ENCODE assay signal across 1 cellular context in genomic region chr7:193538-194256, GRCh38.
A peak's percentile ranks its signal among the peaks of the same experiment; 100 is the strongest.
TF ChIP-seq lines count a peak whose summit lies in the region.

No MANE protein-coding gene starts in this region.

TF ChIP-seq in HepG2, 621 proteins besides CTCF, POLR2A, EP300 and RAD21 (continued from another document and continues in another):
- TF ChIP-seq TCF7 (IDR thresholded peaks at IDR 0.05; ENCODE audit: low read depth) (no peak), ZNF530 (CRISPR knock-in tag; IDR thresholded peaks at IDR 0.05; ENCODE audit: low read depth) (no peak), DNMT3B (CRISPR knock-in tag; conservative IDR thresholded peaks at IDR 0.05) (no peak), ZNF460 (CRISPR knock-in tag; IDR thresholded peaks at IDR 0.05; ENCODE audit: borderline replicate concordance) (no peak), REPIN1 (CRISPR knock-in tag; IDR thresholded peaks at IDR 0.05; ENCODE audit: borderline replicate concordance, low read depth) (no peak), ZNF276 (CRISPR knock-in tag; IDR thresholded peaks at IDR 0.05; ENCODE audit: low read depth) (no peak), JUNB (CRISPR knock-in tag; IDR thresholded peaks at IDR 0.05; ENCODE audit: borderline replicate concordance) (no peak), ZNF430 (CRISPR knock-in tag; IDR thresholded peaks at IDR 0.05) (peak; percentile 72; the same call in 1 of the 2 replicates), HIVEP1 (CRISPR knock-in tag; IDR thresholded peaks at IDR 0.05) (no peak), ZNF367 (CRISPR knock-in tag; IDR thresholded peaks at IDR 0.05; ENCODE audit: borderline replicate concordance) (no peak), ZNF512 (CRISPR knock-in tag; IDR thresholded peaks at IDR 0.05) (no peak), ZNF784 (CRISPR knock-in tag; IDR thresholded peaks at IDR 0.05; ENCODE audit: borderline replicate concordance) (no peak), CBX2 (IDR thresholded peaks at IDR 0.05; ENCODE audit: low read depth, low read length) (no peak), CBX2 (CRISPR knock-in tag; IDR thresholded peaks at IDR 0.05; ENCODE audit: low read depth) (no peak), RORA (CRISPR knock-in tag; IDR thresholded peaks at IDR 0.05) (no peak), MAF1 (CRISPR knock-in tag; IDR thresholded peaks at IDR 0.05; ENCODE audit: borderline replicate concordance) (no peak), ZNF20 (CRISPR knock-in tag; IDR thresholded peaks at IDR 0.05) (no peak), ZNF333 (CRISPR knock-in tag; IDR thresholded peaks at IDR 0.05; ENCODE audit: borderline replicate concordance) (peak; percentile 65; the same call in 1 of the 2 replicates), TOPORS (CRISPR knock-in tag; IDR thresholded peaks at IDR 0.05) (no peak; the same call in 1 of the 2 replicates), ZNF34 (CRISPR knock-in tag; IDR thresholded peaks at IDR 0.05; ENCODE audit: borderline replicate concordance) (no peak), RFXAP (CRISPR knock-in tag; IDR thresholded peaks at IDR 0.05; ENCODE audit: borderline replicate concordance) (no peak), TAF15 (IDR thresholded peaks at IDR 0.05; ENCODE audit: low read depth, low read length, poor library complexity, severe bottlenecking) (no peak), AGO2 (optimal IDR thresholded peaks at IDR 0.05; ENCODE audit: low read depth, low read length) (peak; percentile 89), FOXO1 (CRISPR knock-in tag; IDR thresholded peaks at IDR 0.05) (no peak; the same call in 1 of the 2 replicates), ZKSCAN1 (IDR thresholded peaks at IDR 0.05; ENCODE audit: low read length) (no peak), MXD1 (CRISPR knock-in tag; IDR thresholded peaks at IDR 0.05) (no peak), ZBTB39 (CRISPR knock-in tag; IDR thresholded peaks at IDR 0.05) (no peak), ARID3A (IDR thresholded peaks at IDR 0.05; ENCODE audit: low read depth, low read length) (no peak), ZSCAN30 (CRISPR knock-in tag; IDR thresholded peaks at IDR 0.05) (no peak), SNRNP70 (IDR thresholded peaks at IDR 0.05; ENCODE audit: low read depth, low read length) (no peak), ATM (IDR thresholded peaks at IDR 0.05; ENCODE audit: borderline replicate concordance) (no peak), GMEB1 (CRISPR knock-in tag; IDR thresholded peaks at IDR 0.05; ENCODE audit: borderline replicate concordance) (no peak; the same call in 1 of the 2 replicates), GPN1 (CRISPR knock-in tag; IDR thresholded peaks at IDR 0.05; ENCODE audit: borderline replicate concordance) (no peak), ZNF44 (CRISPR knock-in tag; IDR thresholded peaks at IDR 0.05) (no peak), MAFG (CRISPR knock-in tag; IDR thresholded peaks at IDR 0.05) (no peak), CEBPZ (IDR thresholded peaks at IDR 0.05; ENCODE audit: low read length) (no peak), ARNTL (CRISPR knock-in tag; IDR thresholded peaks at IDR 0.05) (no peak), IKZF5 (CRISPR knock-in tag; IDR thresholded peaks at IDR 0.05) (no peak), ZNF563 (CRISPR knock-in tag; IDR thresholded peaks at IDR 0.05) (no peak)
